25 cellular contexts compared by ENCODE assay signal in the genomic region with DNA sequence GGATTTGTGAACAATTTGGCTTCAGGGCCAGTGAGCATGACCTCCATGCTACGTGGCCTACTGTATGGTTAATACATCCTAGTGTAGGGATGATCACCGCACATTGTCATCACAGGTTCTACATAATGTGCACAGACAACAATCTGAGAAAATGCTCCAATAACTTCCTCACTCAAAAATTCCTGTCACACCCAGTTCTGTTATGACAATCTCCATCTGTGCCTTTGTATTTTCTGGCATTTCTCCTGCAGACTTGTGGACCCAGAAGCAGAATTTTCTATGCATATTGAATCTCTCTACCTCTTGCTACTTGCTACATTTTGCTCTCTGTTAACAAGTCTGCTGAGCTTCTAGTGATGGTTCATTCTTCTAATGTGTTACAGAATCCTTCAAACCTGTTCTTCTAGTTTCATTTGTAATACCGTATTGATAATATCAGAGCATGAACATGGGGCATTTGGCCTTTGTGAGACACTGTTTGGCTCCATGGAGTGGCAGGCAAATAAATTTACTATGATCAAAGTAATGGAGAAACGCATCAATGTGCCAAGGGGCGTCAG.
DNase-seq lines count a peak whose midpoint lies in the region; ATAC-seq, FAIRE-seq and TF ChIP-seq lines count a peak whose summit lies in the region.
"Had no signal": no experiment of that assay in that cellular context is flagged by ENCODE, and none has a peak within 500 bp of the region (broad histone marks: within the 10 kb centered on the region; RNA-seq: fewer than 3 reads in every experiment).

No MANE protein-coding gene starts in this region.

- FAIRE-seq in H54 (lab: Jason Lieb, UNC) = peak; percentile 41
- FAIRE-seq: D721Med, GM12891, GM18507, H1 had no signal

- no peak for TF ChIP-seq CTCF in VCaP (conservative IDR thresholded peaks at IDR 0.05)
- no peak for TF ChIP-seq CTCF in foreskin keratinocyte (conservative IDR thresholded peaks at IDR 0.05)

- no peak for TF ChIP-seq POLR2A in H54 (IDR thresholded peaks at IDR 0.05; ENCODE audit: low read depth, low read length)

- peak overlapping the region; percentile 74 for H3K27ac ChIP-seq in VCaP
- H3K27ac ChIP-seq in foreskin keratinocyte = no peak overlapping the region
- H3K27ac ChIP-seq: SJSA1 had no signal

- H3K4me1 ChIP-seq in foreskin keratinocyte = peaks cover 2% of the 10 kb centered on the region
- H3K4me1 ChIP-seq: BE2C, SJSA1 had no signal

- no peaks in the 10 kb centered on the region for H3K27me3 ChIP-seq in foreskin keratinocyte
- H3K27me3 ChIP-seq: BE2C had no signal

- ATAC-seq in foreskin keratinocyte (peak; percentile 15), HG02938 (IDR thresholded peaks at IDR 0.05; ENCODE audit: unreplicated experiment) (no peak), HG03095 (IDR thresholded peaks at IDR 0.05; ENCODE audit: unreplicated experiment) (no peak)

- DNase-seq in COR-L47 (lab: John Stamatoyannopoulos, UW) = peak; percentile 13
- no peak for DNase-seq in H54 (ENCODE audit: insufficient read length, low spot score)
- DNase-seq in foreskin keratinocyte = no peak
- DNase-seq in NCI-H510A treated with DMSO at 0.1 percent for 48 hours (lab: John Stamatoyannopoulos, UW) = no peak
- DNase-seq: BE2C; CD4-positive, alpha-beta memory T cell; DND-41; GDM1; HFFc6; Kasumi-1; MM.1S; NCI-H1092 treated with DMSO at 0.1 percent for 48 hours; NCI-H2029; NCI-H524; NK-92 treated with Interleukin-12 subunit alpha and Interleukin-12 subunit beta, amount 100 ng/mL, for 24 hours; OCI-M1; SW 1271 had no signal
